Comparison of ENCODE assay signal across 8 cellular contexts in the genomic region with DNA sequence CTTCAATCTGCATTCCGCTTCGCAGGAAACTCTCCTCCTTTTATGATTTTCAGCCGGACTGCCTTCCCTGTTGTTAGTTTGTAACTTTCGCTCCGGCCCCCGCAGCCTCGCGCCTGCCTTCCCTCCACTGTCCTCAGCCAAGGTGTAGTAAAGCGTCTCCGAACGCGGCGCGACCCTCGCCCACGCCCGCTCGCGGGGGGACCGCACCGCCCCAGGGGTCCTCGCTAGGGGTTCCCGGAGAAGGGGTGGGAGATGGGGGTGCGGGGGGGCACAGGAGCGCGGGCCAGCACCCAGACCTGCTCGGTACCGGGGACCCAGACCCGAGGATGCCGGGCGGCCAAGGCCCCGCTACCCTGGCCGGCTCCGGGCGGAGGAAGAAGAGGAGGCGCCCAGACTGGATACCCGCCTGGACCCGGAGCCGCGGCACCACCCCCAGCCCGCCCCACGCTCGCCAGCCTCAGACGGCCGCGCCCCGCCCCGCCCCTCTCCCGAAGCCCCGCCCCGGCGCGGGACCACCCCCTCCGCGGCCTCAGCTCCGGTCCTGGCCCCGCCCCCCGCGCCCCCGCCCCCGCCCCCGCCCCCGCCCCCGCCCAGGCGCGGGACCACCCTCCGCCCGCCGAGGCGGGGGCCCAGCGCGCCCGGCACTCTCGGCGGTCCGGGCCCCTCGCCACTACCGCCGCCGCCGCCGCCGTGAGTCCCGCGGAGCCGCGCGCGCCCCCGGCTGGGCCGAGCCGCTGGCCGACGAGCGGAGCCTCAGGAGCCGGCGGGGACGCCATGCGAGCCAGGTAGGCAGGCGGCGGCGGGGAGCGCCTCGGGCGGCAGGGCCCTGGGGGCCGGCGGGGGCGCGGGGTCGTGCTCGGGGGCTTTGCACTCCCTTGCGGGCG. TPM values are rescaled to one million over a fixed set of nuclear protein-coding genes. Genes with fewer than 3 reads are reported as not detected.
DNase-seq lines count a peak whose midpoint lies in the region; ATAC-seq lines count a peak whose summit lies in the region.

A gene with protein sequence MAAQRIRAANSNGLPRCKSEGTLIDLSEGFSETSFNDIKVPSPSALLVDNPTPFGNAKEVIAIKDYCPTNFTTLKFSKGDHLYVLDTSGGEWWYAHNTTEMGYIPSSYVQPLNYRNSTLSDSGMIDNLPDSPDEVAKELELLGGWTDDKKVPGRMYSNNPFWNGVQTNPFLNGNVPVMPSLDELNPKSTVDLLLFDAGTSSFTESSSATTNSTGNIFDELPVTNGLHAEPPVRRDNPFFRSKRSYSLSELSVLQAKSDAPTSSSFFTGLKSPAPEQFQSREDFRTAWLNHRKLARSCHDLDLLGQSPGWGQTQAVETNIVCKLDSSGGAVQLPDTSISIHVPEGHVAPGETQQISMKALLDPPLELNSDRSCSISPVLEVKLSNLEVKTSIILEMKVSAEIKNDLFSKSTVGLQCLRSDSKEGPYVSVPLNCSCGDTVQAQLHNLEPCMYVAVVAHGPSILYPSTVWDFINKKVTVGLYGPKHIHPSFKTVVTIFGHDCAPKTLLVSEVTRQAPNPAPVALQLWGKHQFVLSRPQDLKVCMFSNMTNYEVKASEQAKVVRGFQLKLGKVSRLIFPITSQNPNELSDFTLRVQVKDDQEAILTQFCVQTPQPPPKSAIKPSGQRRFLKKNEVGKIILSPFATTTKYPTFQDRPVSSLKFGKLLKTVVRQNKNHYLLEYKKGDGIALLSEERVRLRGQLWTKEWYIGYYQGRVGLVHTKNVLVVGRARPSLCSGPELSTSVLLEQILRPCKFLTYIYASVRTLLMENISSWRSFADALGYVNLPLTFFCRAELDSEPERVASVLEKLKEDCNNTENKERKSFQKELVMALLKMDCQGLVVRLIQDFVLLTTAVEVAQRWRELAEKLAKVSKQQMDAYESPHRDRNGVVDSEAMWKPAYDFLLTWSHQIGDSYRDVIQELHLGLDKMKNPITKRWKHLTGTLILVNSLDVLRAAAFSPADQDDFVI (plus strand): TSS at position 632 of the 884 bp plus-strand sequence. CDS start 82,986 bp downstream, outside the sequence.

- peak; percentile 49 to 73 (median 65) for DNase-seq in NCI-H1417 (lab: John Stamatoyannopoulos, UW)
- no peak for DNase-seq in NCI-H1417 treated with DMSO at 0.1 percent for 48 hours (lab: John Stamatoyannopoulos, UW)
- peak; percentile 57 for DNase-seq in NCI-H748 treated with DMSO at 0.1 percent for 48 hours (lab: John Stamatoyannopoulos, UW)
- DNase-seq in Right ventricle myocardium superior = peak; percentile 89
- peak; percentile 77 for DNase-seq in occipital lobe (lab: John Stamatoyannopoulos, UW)

- no peak within 1 kb of the TSS for H3K27ac ChIP-seq in adipose tissue (ENCODE audit: low read depth, low read length)
- H3K27ac ChIP-seq in urinary bladder (ENCODE audit: low read depth) = peak within 1 kb of the TSS; percentile 16

- no peaks in the 10 kb centered on the region for H3K36me3 ChIP-seq in urinary bladder (ENCODE audit: insufficient read depth)

- peak; percentile 95 for ATAC-seq in Right ventricle myocardium superior (ENCODE audit: poor library complexity)
- no peak for ATAC-seq in GM21515 (IDR thresholded peaks at IDR 0.05; ENCODE audit: unreplicated experiment)

- intact Hi-C loops in Right ventricle myocardium superior (cut with DNase I) = no loop called here

- no peaks in the 10 kb centered on the region for H3K4me1 ChIP-seq in urinary bladder (ENCODE audit: insufficient read depth)

- WGBS in adipose tissue, 3 donors = 1 to 2% (median 2%) methylated on average over 41 to 102 of the region's 113 CpGs
- WGBS in urinary bladder = 1% methylated on average over 102 of the region's 113 CpGs

- H3K4me3 ChIP-seq in urinary bladder (ENCODE audit: low read depth, low read length) = peak within 1 kb of the TSS; percentile 88

RNA-seq across cellular contexts. Expression of the gene that starts here (rescaled TPM):
- 10 to 100 TPM in 2 of 3 donors, 1 to 10 TPM in 1; 7.1 to 39.7 (median 10.9) TPM for polyA plus RNA-seq in adipose tissue
- 9.0 TPM for total RNA-seq in Right ventricle myocardium superior
- total RNA-seq in occipital lobe = 5.5 TPM
- 11.7 TPM for total RNA-seq in urinary bladder
- 14.3 TPM for polyA plus RNA-seq in urinary bladder
